Comparison of ENCODE assay signal across 1 cellular context in genomic region chr21:34958040-34958439, GRCh38.
TF ChIP-seq lines count a peak whose summit lies in the region.

No MANE protein-coding gene starts in this region.

TF ChIP-seq in IMR-90, 13 proteins besides CTCF, POLR2A, EP300 and RAD21 (continued from another document):
- TF ChIP-seq ELK1 (IDR thresholded peaks at IDR 0.05; ENCODE audit: borderline replicate concordance, low read depth, low read length) (no peak), FOS (IDR thresholded peaks at IDR 0.05; ENCODE audit: low read depth, low read length) (no peak), CHD1 (IDR thresholded peaks at IDR 0.05; ENCODE audit: low read depth, low read length) (no peak), NFE2L2 (IDR thresholded peaks at IDR 0.05; ENCODE audit: low read depth, low read length) (no peak), BHLHE40 (IDR thresholded peaks at IDR 0.05; ENCODE audit: low read depth, low read length) (no peak)
